In the genomic region with DNA sequence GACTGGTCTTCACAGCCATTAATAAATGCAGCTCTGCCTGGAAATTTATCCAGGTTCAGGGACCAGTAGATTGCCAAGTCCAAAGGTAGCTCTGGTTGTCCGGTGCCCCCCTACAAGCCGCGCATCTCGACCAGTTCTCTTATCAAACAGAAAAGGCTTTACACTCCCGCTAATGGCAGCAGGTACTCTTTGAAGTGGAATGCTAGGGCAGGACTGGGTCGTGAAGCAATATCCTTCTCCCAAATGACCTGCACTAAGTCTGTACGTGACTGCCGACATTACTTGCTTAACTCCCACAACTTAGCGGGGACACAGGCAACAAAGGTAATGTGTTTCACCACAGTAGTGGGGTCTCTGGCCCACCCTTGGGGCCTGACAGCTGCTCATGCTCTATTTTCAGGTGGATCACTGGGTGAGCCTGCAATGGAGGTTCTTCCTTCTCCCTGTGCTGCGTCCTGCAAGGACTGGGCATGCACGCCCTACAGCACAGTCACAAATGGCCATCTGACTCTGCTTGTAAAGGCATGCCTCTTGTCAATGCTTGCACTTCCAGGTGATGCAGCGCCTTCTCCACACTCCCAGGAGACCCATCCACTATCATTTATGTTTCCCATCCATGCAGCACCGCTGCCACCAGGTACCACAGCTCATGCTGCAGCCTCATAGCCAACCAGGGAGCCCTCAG, we compare ENCODE assay signal across 1 cellular context.
TF ChIP-seq lines count a peak whose summit lies in the region.

No MANE protein-coding gene starts in this region.

TF ChIP-seq in HepG2, 621 proteins besides CTCF, POLR2A, EP300 and RAD21 (continued from another document):
- TF ChIP-seq ZNF574 (CRISPR knock-in tag; IDR thresholded peaks at IDR 0.05) (no peak), ZNF652 (CRISPR knock-in tag; IDR thresholded peaks at IDR 0.05; ENCODE audit: borderline replicate concordance, low read depth) (no peak), RCOR2 (CRISPR knock-in tag; IDR thresholded peaks at IDR 0.05) (no peak), HNRNPUL1 (IDR thresholded peaks at IDR 0.05; ENCODE audit: low read depth, low read length) (no peak), GATAD2A (CRISPR knock-in tag; IDR thresholded peaks at IDR 0.05) (0 out of 2 replicates have a peak, but pooled peaks have one; percentile 29), TP53 (CRISPR knock-in tag; conservative IDR thresholded peaks at IDR 0.05) (no peak), PATZ1 (CRISPR knock-in tag; IDR thresholded peaks at IDR 0.05) (no peak), SIX1 (CRISPR knock-in tag; IDR thresholded peaks at IDR 0.05; ENCODE audit: borderline replicate concordance) (no peak), PRDM4 (CRISPR knock-in tag; IDR thresholded peaks at IDR 0.05; ENCODE audit: borderline replicate concordance) (no peak), FLYWCH1 (CRISPR knock-in tag; IDR thresholded peaks at IDR 0.05) (no peak), GPN1 (CRISPR knock-in tag; IDR thresholded peaks at IDR 0.05; ENCODE audit: borderline replicate concordance) (no peak)
